Comparison of ENCODE assay signal across 1 cellular context in the genomic region with DNA sequence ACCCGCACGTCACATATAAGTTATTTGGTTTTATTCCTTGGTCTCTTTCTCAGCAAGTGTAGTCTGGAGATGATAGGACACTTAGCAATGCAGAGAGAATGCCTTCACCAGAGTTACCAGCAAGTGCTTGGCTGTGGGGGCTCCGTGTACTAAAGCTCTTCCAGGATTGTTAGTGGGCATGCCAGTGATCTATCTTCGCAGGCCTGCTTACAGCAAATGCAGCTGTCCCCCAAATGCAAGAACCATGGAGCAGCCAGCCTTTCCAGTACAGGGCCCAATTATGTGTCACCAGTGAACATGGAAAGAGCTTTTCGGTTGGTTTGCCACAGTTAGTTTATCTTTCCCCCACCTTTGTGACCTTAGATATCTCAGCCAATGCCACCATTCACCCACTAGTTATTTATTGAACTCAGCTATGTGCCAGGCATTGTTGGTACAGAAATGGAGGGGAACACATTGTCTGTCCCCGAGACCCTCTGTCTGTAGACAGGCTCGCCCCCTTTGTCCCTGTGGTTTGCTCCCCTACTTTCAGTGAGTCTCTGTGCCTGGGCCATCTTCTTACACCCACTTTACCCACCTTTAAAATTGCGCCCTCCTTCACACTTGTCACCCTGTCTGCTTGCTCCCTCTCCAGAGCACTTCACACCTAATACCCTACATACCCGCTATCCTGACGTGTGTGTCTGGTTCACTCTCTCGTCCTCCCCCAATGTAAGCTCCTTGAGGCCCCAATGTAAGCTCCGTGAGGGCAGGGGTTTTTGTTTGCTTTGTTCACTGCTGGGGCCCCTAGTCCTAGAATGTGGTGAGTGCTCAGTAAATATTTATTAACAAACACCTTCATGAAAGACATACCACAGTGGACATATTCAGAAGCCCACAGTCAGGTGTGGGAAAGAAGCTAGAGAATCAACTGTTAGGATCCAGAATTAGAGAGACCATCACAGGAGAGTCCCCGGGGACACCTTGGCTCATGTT.
TF ChIP-seq lines count a peak whose summit lies in the region.

No MANE protein-coding gene starts in this region.

TF ChIP-seq in HepG2, 621 proteins besides CTCF, POLR2A, EP300 and RAD21 (continued from another document and continues in another):
- TF ChIP-seq, protein P1, sequence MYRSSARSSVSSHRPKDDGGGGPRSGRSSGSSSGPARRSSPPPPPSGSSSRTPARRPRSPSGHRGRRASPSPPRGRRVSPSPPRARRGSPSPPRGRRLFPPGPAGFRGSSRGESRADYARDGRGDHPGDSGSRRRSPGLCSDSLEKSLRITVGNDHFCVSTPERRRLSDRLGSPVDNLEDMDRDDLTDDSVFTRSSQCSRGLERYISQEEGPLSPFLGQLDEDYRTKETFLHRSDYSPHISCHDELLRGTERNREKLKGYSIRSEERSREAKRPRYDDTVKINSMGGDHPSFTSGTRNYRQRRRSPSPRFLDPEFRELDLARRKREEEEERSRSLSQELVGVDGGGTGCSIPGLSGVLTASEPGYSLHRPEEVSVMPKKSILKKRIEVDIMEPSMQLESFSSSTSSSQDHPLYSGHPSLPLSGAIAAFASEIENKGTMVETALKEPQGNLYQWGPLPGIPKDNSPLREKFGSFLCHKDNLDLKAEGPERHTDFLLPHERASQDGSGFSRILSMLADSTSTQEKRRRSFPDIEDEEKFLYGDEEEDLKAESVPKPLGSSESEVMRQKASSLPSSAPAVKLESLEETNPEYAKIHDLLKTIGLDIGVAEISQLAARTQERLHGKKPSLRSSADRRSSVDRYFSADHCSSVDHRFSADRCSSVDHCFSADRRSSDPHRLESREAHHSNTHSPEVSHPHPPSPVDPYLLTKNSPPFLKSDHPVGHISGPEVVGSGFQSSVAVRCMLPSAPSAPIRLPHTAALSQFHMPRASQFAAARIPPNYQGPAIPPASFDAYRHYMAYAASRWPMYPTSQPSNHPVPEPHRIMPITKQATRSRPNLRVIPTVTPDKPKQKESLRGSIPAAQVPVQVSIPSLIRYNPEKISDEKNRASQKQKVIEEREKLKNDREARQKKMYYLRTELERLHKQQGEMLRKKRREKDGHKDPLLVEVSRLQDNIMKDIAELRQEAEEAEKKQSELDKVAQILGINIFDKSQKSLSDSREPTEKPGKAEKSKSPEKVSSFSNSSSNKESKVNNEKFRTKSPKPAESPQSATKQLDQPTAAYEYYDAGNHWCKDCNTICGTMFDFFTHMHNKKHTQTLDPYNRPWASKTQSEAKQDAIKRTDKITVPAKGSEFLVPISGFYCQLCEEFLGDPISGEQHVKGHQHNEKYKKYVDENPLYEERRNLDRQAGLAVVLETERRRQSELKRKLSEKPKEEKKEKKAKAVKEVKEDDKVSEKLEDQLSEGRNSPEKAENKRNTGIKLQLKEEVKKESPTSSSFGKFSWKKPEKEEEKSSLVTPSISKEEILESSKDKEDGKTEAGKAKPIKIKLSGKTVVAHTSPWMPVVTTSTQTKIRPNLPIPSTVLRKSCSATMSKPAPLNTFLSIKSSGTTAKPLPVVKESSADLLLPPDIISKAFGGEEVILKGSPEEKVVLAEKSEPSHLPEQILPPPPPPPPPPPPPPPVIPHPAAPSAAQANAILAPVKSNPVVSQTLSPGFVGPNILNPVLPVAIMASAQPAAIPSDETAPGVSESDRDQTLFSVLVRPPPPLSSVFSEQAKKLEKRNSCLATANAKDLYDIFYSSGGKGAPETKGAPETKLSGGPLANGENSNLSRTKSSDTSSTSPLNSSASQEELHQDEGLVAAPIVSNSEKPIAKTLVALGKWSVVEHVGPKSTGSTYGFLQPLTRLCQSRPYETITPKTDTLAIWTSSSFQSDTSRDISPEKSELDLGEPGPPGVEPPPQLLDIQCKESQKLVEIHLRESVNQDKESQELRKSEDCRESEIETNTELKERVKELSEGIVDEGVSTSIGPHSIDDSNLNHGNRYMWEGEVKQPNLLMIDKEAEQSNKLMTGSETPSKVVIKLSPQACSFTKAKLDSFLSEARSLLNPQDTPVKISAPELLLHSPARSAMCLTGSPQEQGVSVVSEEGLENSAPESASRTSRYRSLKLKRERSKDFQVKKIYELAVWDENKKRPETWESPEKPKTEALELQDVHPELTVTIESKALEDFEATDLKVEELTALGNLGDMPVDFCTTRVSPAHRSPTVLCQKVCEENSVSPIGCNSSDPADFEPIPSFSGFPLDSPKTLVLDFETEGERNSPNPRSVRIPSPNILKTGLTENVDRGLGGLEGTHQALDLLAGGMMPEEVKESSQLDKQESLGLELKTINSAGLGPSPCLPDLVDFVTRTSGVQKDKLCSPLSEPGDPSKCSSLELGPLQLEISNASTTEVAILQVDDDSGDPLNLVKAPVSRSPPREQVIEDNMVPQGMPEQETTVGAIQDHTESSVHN (CRISPR knock-in tag; IDR thresholded peaks at IDR 0.05), result no peak
- TF ChIP-seq SP2 (CRISPR knock-in tag; IDR thresholded peaks at IDR 0.05) (no peak), SMAD9 (CRISPR knock-in tag; IDR thresholded peaks at IDR 0.05) (no peak), TCF7L2 (IDR thresholded peaks at IDR 0.05; ENCODE audit: low read depth, low read length) (no peak), HOXA3 (CRISPR knock-in tag; IDR thresholded peaks at IDR 0.05) (0 out of 2 replicates have a peak, but pooled peaks have one; percentile 8), MEIS2 (CRISPR knock-in tag; IDR thresholded peaks at IDR 0.05) (no peak), ZFP36 (IDR thresholded peaks at IDR 0.05; ENCODE audit: borderline replicate concordance, low read depth, low read length, partially characterized antibody) (no peak), IKZF4 (CRISPR knock-in tag; IDR thresholded peaks at IDR 0.05; ENCODE audit: borderline replicate concordance, low read depth, not compliant biosample characterization) (no peak), SMARCE1 (IDR thresholded peaks at IDR 0.05; ENCODE audit: borderline replicate concordance) (no peak), GPN1 (CRISPR knock-in tag; IDR thresholded peaks at IDR 0.05; ENCODE audit: borderline replicate concordance) (no peak), HDAC2 (CRISPR knock-in tag; IDR thresholded peaks at IDR 0.05) (no peak; the same call in 1 of the 2 replicates), ZNF891 (CRISPR knock-in tag; IDR thresholded peaks at IDR 0.05) (no peak), NR3C1 (CRISPR knock-in tag; IDR thresholded peaks at IDR 0.05) (no peak)
- TF ChIP-seq, protein P2, sequence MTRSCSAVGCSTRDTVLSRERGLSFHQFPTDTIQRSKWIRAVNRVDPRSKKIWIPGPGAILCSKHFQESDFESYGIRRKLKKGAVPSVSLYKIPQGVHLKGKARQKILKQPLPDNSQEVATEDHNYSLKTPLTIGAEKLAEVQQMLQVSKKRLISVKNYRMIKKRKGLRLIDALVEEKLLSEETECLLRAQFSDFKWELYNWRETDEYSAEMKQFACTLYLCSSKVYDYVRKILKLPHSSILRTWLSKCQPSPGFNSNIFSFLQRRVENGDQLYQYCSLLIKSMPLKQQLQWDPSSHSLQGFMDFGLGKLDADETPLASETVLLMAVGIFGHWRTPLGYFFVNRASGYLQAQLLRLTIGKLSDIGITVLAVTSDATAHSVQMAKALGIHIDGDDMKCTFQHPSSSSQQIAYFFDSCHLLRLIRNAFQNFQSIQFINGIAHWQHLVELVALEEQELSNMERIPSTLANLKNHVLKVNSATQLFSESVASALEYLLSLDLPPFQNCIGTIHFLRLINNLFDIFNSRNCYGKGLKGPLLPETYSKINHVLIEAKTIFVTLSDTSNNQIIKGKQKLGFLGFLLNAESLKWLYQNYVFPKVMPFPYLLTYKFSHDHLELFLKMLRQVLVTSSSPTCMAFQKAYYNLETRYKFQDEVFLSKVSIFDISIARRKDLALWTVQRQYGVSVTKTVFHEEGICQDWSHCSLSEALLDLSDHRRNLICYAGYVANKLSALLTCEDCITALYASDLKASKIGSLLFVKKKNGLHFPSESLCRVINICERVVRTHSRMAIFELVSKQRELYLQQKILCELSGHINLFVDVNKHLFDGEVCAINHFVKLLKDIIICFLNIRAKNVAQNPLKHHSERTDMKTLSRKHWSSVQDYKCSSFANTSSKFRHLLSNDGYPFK (CRISPR knock-in tag; IDR thresholded peaks at IDR 0.05; ENCODE audit: borderline replicate concordance), result 0 out of 2 replicates have a peak, but pooled peaks have one; percentile 31
- TF ChIP-seq, protein P3, sequence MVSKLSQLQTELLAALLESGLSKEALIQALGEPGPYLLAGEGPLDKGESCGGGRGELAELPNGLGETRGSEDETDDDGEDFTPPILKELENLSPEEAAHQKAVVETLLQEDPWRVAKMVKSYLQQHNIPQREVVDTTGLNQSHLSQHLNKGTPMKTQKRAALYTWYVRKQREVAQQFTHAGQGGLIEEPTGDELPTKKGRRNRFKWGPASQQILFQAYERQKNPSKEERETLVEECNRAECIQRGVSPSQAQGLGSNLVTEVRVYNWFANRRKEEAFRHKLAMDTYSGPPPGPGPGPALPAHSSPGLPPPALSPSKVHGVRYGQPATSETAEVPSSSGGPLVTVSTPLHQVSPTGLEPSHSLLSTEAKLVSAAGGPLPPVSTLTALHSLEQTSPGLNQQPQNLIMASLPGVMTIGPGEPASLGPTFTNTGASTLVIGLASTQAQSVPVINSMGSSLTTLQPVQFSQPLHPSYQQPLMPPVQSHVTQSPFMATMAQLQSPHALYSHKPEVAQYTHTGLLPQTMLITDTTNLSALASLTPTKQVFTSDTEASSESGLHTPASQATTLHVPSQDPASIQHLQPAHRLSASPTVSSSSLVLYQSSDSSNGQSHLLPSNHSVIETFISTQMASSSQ (IDR thresholded peaks at IDR 0.05; ENCODE audit: low read depth), result no peak
- TF ChIP-seq, protein P3 (CRISPR knock-in tag; IDR thresholded peaks at IDR 0.05; ENCODE audit: borderline replicate concordance), result no peak
- TF ChIP-seq, protein P4, sequence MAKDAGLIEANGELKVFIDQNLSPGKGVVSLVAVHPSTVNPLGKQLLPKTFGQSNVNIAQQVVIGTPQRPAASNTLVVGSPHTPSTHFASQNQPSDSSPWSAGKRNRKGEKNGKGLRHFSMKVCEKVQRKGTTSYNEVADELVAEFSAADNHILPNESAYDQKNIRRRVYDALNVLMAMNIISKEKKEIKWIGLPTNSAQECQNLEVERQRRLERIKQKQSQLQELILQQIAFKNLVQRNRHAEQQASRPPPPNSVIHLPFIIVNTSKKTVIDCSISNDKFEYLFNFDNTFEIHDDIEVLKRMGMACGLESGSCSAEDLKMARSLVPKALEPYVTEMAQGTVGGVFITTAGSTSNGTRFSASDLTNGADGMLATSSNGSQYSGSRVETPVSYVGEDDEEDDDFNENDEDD (CRISPR knock-in tag; IDR thresholded peaks at IDR 0.05; ENCODE audit: borderline replicate concordance), result no peak
- TF ChIP-seq, protein P5, sequence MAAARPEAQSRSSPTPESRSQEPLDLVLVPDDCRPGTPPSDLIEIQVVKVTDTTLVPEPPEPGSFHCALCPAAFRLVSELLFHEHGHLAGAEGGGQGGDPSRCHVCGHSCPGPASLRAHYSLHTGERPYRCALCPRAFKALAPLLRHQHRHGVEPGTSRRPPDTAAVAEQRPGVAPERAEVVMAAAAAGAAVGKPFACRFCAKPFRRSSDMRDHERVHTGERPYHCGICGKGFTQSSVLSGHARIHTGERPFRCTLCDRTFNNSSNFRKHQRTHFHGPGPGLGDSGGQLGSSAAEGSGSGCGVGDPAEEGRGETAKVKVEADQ (CRISPR knock-in tag; IDR thresholded peaks at IDR 0.05; ENCODE audit: borderline replicate concordance), result 0 out of 2 replicates have a peak, but pooled peaks have one; percentile 67
- TF ChIP-seq, protein P6, sequence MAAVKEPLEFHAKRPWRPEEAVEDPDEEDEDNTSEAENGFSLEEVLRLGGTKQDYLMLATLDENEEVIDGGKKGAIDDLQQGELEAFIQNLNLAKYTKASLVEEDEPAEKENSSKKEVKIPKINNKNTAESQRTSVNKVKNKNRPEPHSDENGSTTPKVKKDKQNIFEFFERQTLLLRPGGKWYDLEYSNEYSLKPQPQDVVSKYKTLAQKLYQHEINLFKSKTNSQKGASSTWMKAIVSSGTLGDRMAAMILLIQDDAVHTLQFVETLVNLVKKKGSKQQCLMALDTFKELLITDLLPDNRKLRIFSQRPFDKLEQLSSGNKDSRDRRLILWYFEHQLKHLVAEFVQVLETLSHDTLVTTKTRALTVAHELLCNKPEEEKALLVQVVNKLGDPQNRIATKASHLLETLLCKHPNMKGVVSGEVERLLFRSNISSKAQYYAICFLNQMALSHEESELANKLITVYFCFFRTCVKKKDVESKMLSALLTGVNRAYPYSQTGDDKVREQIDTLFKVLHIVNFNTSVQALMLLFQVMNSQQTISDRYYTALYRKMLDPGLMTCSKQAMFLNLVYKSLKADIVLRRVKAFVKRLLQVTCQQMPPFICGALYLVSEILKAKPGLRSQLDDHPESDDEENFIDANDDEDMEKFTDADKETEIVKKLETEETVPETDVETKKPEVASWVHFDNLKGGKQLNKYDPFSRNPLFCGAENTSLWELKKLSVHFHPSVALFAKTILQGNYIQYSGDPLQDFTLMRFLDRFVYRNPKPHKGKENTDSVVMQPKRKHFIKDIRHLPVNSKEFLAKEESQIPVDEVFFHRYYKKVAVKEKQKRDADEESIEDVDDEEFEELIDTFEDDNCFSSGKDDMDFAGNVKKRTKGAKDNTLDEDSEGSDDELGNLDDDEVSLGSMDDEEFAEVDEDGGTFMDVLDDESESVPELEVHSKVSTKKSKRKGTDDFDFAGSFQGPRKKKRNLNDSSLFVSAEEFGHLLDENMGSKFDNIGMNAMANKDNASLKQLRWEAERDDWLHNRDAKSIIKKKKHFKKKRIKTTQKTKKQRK (IDR thresholded peaks at IDR 0.05; ENCODE audit: low read length), result no peak
- TF ChIP-seq, protein P7, sequence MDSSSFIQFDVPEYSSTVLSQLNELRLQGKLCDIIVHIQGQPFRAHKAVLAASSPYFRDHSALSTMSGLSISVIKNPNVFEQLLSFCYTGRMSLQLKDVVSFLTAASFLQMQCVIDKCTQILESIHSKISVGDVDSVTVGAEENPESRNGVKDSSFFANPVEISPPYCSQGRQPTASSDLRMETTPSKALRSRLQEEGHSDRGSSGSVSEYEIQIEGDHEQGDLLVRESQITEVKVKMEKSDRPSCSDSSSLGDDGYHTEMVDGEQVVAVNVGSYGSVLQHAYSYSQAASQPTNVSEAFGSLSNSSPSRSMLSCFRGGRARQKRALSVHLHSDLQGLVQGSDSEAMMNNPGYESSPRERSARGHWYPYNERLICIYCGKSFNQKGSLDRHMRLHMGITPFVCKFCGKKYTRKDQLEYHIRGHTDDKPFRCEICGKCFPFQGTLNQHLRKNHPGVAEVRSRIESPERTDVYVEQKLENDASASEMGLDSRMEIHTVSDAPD (CRISPR knock-in tag; IDR thresholded peaks at IDR 0.05), result no peak
